8 cellular contexts compared by ENCODE assay signal in the genomic region with DNA sequence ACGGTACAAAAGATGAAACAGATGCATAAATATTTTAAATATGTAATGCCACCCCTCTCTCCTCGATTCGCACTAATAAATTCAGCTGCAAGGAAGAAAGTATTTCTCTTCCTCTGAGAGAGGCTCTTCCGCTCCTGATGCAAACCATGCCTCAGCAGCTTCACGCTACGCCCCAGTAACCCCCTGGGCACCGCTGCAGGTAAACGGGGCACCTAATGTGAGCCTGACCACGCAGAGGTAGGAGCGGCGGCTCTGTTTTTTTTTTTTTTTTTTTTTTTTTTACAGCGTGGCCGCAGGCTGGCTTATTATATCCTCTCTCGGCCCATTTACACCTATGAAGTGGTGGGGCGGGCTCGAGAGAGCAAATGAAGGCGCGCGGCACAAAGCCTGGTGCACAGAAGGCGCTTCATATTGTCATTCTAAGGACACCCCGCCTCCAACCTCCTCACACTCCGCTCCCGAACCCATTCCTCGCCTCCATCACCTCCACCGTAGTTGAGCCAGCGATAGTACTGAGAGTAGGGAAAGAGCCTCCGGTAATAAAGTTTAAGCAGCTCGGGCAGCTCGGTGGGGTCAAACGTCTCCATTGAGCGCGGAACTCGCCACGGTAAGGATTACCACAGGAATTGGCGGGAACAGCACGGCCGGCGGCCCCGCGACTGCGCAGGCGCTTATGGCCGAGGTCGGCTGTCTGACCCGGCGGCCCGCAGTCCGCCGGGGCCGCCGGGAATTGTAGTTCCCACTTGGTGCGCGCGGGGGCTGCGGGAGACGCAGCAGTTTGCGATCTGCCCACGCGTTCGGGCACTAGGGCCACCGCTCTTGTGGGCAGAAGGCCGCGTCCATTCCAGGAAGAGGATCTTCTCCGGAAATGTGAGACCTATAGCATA. TPM values are rescaled to one million over a fixed set of nuclear protein-coding genes. Genes with fewer than 3 reads are reported as not detected.
DNase-seq lines count a peak whose midpoint lies in the region; ATAC-seq and TF ChIP-seq lines count a peak whose summit lies in the region.

A gene (minus strand): TSS at position 612 of the 887 bp plus-strand sequence. CDS start 25 bp downstream, at position 587.

- peak; percentile 74 for ATAC-seq in GM18502 (IDR thresholded peaks at IDR 0.05; ENCODE audit: poor library complexity, unreplicated experiment)
- peak; percentile 59 for ATAC-seq in HG02884 (IDR thresholded peaks at IDR 0.05; ENCODE audit: unreplicated experiment)

- H3K9me3 Mint-ChIP-seq in T-helper 1 cell treated with Interleukin-12 subunit alpha and Interleukin-12 subunit beta and Interleukin-4 antibody, amounts not matched to agents 30 μg/mL and 1 μg/mL, for 36 hours = no peaks in the 10 kb centered on the region

- H3K27me3 Mint-ChIP-seq in T-helper 1 cell treated with Interleukin-12 subunit alpha and Interleukin-12 subunit beta and Interleukin-4 antibody, amounts not matched to agents 30 μg/mL and 1 μg/mL, for 36 hours (ENCODE audit: low read depth) = no peaks in the 10 kb centered on the region

- H3K27ac ChIP-seq in right atrium auricular region (peak within 1 kb of the TSS; percentile 49 to 60), urinary bladder (ENCODE audit: low read depth) (no peak within 1 kb of the TSS)

- peak; percentile 93 for DNase-seq in NCI-H146 treated with DMSO at 0.1 percent for 48 hours (lab: John Stamatoyannopoulos, UW; ENCODE audit: unreplicated experiment)
- peak; percentile 61 for DNase-seq in amniotic epithelial cell (ENCODE audit: low read depth)
- peak; percentile 80 for DNase-seq in right atrium auricular region (ENCODE audit: low spot score)
- DNase-seq in pulmonary artery endothelial cell (ENCODE audit: low read depth, low spot score) = peak; percentile 19

- no peaks in the 10 kb centered on the region for H3K36me3 ChIP-seq in right atrium auricular region
- H3K36me3 ChIP-seq in urinary bladder (ENCODE audit: insufficient read depth) = peaks cover 2% of the 10 kb centered on the region

- H3K27ac Mint-ChIP-seq in T-helper 1 cell treated with Interleukin-12 subunit alpha and Interleukin-12 subunit beta and Interleukin-4 antibody, amounts not matched to agents 30 μg/mL and 1 μg/mL, for 36 hours = peak within 1 kb of the TSS; percentile 98

- H3K4me3 ChIP-seq in right atrium auricular region = peak within 1 kb of the TSS; percentile 71 to 92
- H3K4me3 ChIP-seq in urinary bladder (ENCODE audit: low read depth, low read length) = peak within 1 kb of the TSS; percentile 87

- H3K9me3 ChIP-seq in right atrium auricular region = no peaks in the 10 kb centered on the region

- H3K27me3 ChIP-seq in right atrium auricular region = no peaks in the 10 kb centered on the region

- H3K4me1 ChIP-seq in right atrium auricular region = peaks cover 0 to 12% of the 10 kb centered on the region in 2 donors
- H3K4me1 ChIP-seq in urinary bladder (ENCODE audit: insufficient read depth) = no peaks in the 10 kb centered on the region

- peak within 1 kb of the TSS; percentile 96 for H3K4me3 Mint-ChIP-seq in T-helper 1 cell treated with Interleukin-12 subunit alpha and Interleukin-12 subunit beta and Interleukin-4 antibody, amounts not matched to agents 30 μg/mL and 1 μg/mL, for 36 hours

- H3K36me3 Mint-ChIP-seq in T-helper 1 cell treated with Interleukin-12 subunit alpha and Interleukin-12 subunit beta and Interleukin-4 antibody, amounts not matched to agents 30 μg/mL and 1 μg/mL, for 36 hours (ENCODE audit: low read depth) = peaks cover 27% of the 10 kb centered on the region

- TF ChIP-seq CTCF in right atrium auricular region (IDR thresholded peaks at IDR 0.05) = peak; percentile 19 to 50

- H3K4me1 Mint-ChIP-seq in T-helper 1 cell treated with Interleukin-12 subunit alpha and Interleukin-12 subunit beta and Interleukin-4 antibody, amounts not matched to agents 30 μg/mL and 1 μg/mL, for 36 hours (ENCODE audit: low read depth) = peaks cover 38% of the 10 kb centered on the region

- WGBS in urinary bladder = under 1% methylated on average over 64 of the region's 64 CpGs

RNA-seq across cellular contexts. Expression of the gene that starts here (rescaled TPM):
- 1 to 10 TPM; 2.2 to 2.6 TPM for total RNA-seq in right atrium auricular region
- 12.7 and 16.2 TPM in 2 replicates for total RNA-seq in pulmonary artery endothelial cell
- 23.2 TPM for total RNA-seq in urinary bladder
- 6.2 TPM for polyA plus RNA-seq in urinary bladder

Comparison
In these comparisons a context has a peak if more than half of its experiments do, and no peak if none do; other contexts are left out.
1. DNase-seq: peak in every context shown above with its lines; median percentile 93 in NCI-H146 treated with DMSO at 0.1 percent for 48 hours; 80 in right atrium auricular region; 61 in amniotic epithelial cell; 19 in pulmonary artery endothelial cell.